27 cellular contexts compared by ENCODE assay signal in genomic region chr3:56190130-56190529, GRCh38.
"Had no signal": no experiment of that assay in that cellular context is flagged by ENCODE, and none has a peak within 500 bp of the region (broad histone marks: within the 10 kb centered on the region; RNA-seq: fewer than 3 reads in every experiment).

No MANE protein-coding gene starts in this region.

- H3K9me3 Mint-ChIP-seq: stimulated activated memory B cell treated with anti-CD40 and anti-IgM and Interleukin-4, amounts not matched to agents 10 μg/mL and 1 μg/mL and 100 μg/mL, for 72 hours; stimulated activated naive B cell treated with anti-CD40 and anti-IgM and Interleukin-4, amounts not matched to agents 10 μg/mL and 1 μg/mL and 100 μg/mL, for 72 hours; stimulated activated naive CD8-positive, alpha-beta T cell treated with anti-CD3 and anti-CD28 coated beads, Interleukin-15, amount 100 ng/mL, for 72 hours; stimulated activated naive CD8-positive, alpha-beta T cell treated with anti-CD3 and anti-CD28 coated beads, Interleukin-15, Interleukin-2, amounts not matched to agents 100 ng/mL and 50 ng/mL, for 24 hours; type B pancreatic cell had no signal

- ATAC-seq: stimulated activated effector memory CD8-positive, alpha-beta T cell treated with anti-CD3 and anti-CD28 coated beads, Interleukin-12 subunit alpha, Interleukin-12 subunit beta, amount 100 ng/mL, for 72 hours; stimulated activated memory B cell treated with anti-CD40 and anti-IgM and Interleukin-4, amounts not matched to agents 10 μg/mL and 1 μg/mL and 100 μg/mL, for 72 hours; stimulated activated naive B cell treated with anti-CD40 and anti-IgM and Interleukin-4, amounts not matched to agents 10 μg/mL and 1 μg/mL and 100 μg/mL, for 72 hours; stimulated activated naive CD8-positive, alpha-beta T cell treated with anti-CD3 and anti-CD28 coated beads, Interleukin-15, amount 100 ng/mL, for 72 hours; stimulated activated naive CD8-positive, alpha-beta T cell treated with anti-CD3 and anti-CD28 coated beads, Interleukin-15, Interleukin-2, amounts not matched to agents 100 U/mL and 50 U/mL, for 24 hours; upper lobe of right lung had no signal

- H3K27me3 ChIP-seq: stomach, suprapubic skin, testis, thyroid gland, tibial nerve, transverse colon, upper lobe of left lung, upper lobe of right lung, uterus, vagina had no signal

- H3K4me3 Mint-ChIP-seq: stimulated activated effector memory CD8-positive, alpha-beta T cell treated with anti-CD3 and anti-CD28 coated beads, Interleukin-12 subunit alpha, Interleukin-12 subunit beta, amount 100 ng/mL, for 72 hours; stimulated activated memory B cell treated with anti-CD40 and anti-IgM and Interleukin-4, amounts not matched to agents 10 μg/mL and 1 μg/mL and 100 μg/mL, for 72 hours; stimulated activated naive B cell treated with anti-CD40 and anti-IgM and Interleukin-4, amounts not matched to agents 10 μg/mL and 1 μg/mL and 100 μg/mL, for 72 hours; stimulated activated naive CD8-positive, alpha-beta T cell treated with anti-CD3 and anti-CD28 coated beads, Interleukin-15, amount 100 ng/mL, for 72 hours; stimulated activated naive CD8-positive, alpha-beta T cell treated with anti-CD3 and anti-CD28 coated beads, Interleukin-15, Interleukin-2, amounts not matched to agents 100 ng/mL and 50 ng/mL, for 24 hours; type B pancreatic cell had no signal

- H3K27ac ChIP-seq: stomach, suprapubic skin, testis, thoracic aorta, thyroid gland, tibial artery, tibial nerve, transverse colon, upper lobe of left lung, upper lobe of right lung, uterus, vagina had no signal

- H3K36me3 ChIP-seq: stomach, suprapubic skin, thoracic aorta, thyroid gland, tibial artery, tibial nerve, transverse colon, upper lobe of left lung, upper lobe of right lung, uterus, vagina had no signal

- H3K36me3 Mint-ChIP-seq: stimulated activated effector memory CD8-positive, alpha-beta T cell treated with anti-CD3 and anti-CD28 coated beads, Interleukin-12 subunit alpha, Interleukin-12 subunit beta, amount 100 ng/mL, for 72 hours; stimulated activated memory B cell treated with anti-CD40 and anti-IgM and Interleukin-4, amounts not matched to agents 10 μg/mL and 1 μg/mL and 100 μg/mL, for 72 hours; stimulated activated naive B cell treated with anti-CD40 and anti-IgM and Interleukin-4, amounts not matched to agents 10 μg/mL and 1 μg/mL and 100 μg/mL, for 72 hours; type B pancreatic cell had no signal

- H3K9me3 ChIP-seq: stomach, suprapubic skin, testis, thoracic aorta, thyroid gland, tibial artery, tibial nerve, transverse colon, upper lobe of left lung, upper lobe of right lung, uterus, vagina had no signal

- H3K4me3 ChIP-seq: stomach, suprapubic skin, testis, thoracic aorta, thyroid gland, tibial artery, tibial nerve, transverse colon, upper lobe of left lung, upper lobe of right lung, uterus, vagina had no signal

- DNase-seq: stimulated activated CD4-positive, alpha-beta T cell treated with anti-CD3 and anti-CD28 coated beads, Interleukin-2, amount 100 ng/mL, for 48 hours; stimulated activated CD4-positive, alpha-beta T cell treated with anti-CD3 and anti-CD28 coated beads, Interleukin-4, amount 100 ng/mL, for 1 hour; stimulated activated CD4-positive, alpha-beta T cell treated with anti-CD3 and anti-CD28 coated beads, Interleukin-4, amount 100 ng/mL, for 24 hours; stimulated activated CD4-positive, alpha-beta T cell treated with anti-CD3 and anti-CD28 coated beads, Interleukin-4, amount 100 ng/mL, for 4 hours; stimulated activated CD8-positive, alpha-beta memory T cell treated with anti-CD3 and anti-CD28 coated beads, Interleukin-4, amount 100 ng/mL, for 48 hours; stimulated activated naive B cell treated with anti-CD40 and anti-IgM and Interleukin-4, amounts not matched to agents 10 μg/mL and 1 μg/mL and 100 μg/mL, for 72 hours; stimulated activated naive CD4-positive, alpha-beta T cell; stimulated activated naive CD4-positive, alpha-beta T cell treated with Interleukin-2 at 50 U/mL for 16 hours; stimulated activated naive CD8-positive, alpha-beta T cell treated with anti-CD3 and anti-CD28 coated beads, Interleukin-15, amount 100 ng/mL, for 72 hours; stimulated activated naive CD8-positive, alpha-beta T cell treated with anti-CD3 and anti-CD28 coated beads, Interleukin-15, Interleukin-2, amounts not matched to agents 100 U/mL and 50 U/mL, for 24 hours; stomach; testis; thyroid gland; tibial artery; transverse colon; trophoblast cell; upper lobe of left lung; upper lobe of right lung; uterus had no signal

- H3K27ac Mint-ChIP-seq: stimulated activated effector memory CD8-positive, alpha-beta T cell treated with anti-CD3 and anti-CD28 coated beads, Interleukin-12 subunit alpha, Interleukin-12 subunit beta, amount 100 ng/mL, for 72 hours; stimulated activated memory B cell treated with anti-CD40 and anti-IgM and Interleukin-4, amounts not matched to agents 10 μg/mL and 1 μg/mL and 100 μg/mL, for 72 hours; stimulated activated naive B cell treated with anti-CD40 and anti-IgM and Interleukin-4, amounts not matched to agents 10 μg/mL and 1 μg/mL and 100 μg/mL, for 72 hours; stimulated activated naive CD8-positive, alpha-beta T cell treated with anti-CD3 and anti-CD28 coated beads, Interleukin-15, Interleukin-2, amounts not matched to agents 100 ng/mL and 50 ng/mL, for 24 hours; type B pancreatic cell had no signal

- H3K27me3 Mint-ChIP-seq: stimulated activated memory B cell treated with anti-CD40 and anti-IgM and Interleukin-4, amounts not matched to agents 10 μg/mL and 1 μg/mL and 100 μg/mL, for 72 hours; stimulated activated naive CD8-positive, alpha-beta T cell treated with anti-CD3 and anti-CD28 coated beads, Interleukin-15, amount 100 ng/mL, for 72 hours; type B pancreatic cell had no signal

- H3K4me1 ChIP-seq: stomach, suprapubic skin, testis, thyroid gland, tibial artery, tibial nerve, transverse colon, upper lobe of left lung, upper lobe of right lung, uterus, vagina had no signal

- H3K4me1 Mint-ChIP-seq: stimulated activated effector memory CD8-positive, alpha-beta T cell treated with anti-CD3 and anti-CD28 coated beads, Interleukin-12 subunit alpha, Interleukin-12 subunit beta, amount 100 ng/mL, for 72 hours; stimulated activated memory B cell treated with anti-CD40 and anti-IgM and Interleukin-4, amounts not matched to agents 10 μg/mL and 1 μg/mL and 100 μg/mL, for 72 hours; stimulated activated naive B cell treated with anti-CD40 and anti-IgM and Interleukin-4, amounts not matched to agents 10 μg/mL and 1 μg/mL and 100 μg/mL, for 72 hours; stimulated activated naive CD8-positive, alpha-beta T cell treated with anti-CD3 and anti-CD28 coated beads, Interleukin-15, amount 100 ng/mL, for 72 hours had no signal
